Comparison of ENCODE assay signal across 10 cellular contexts in the genomic region with DNA sequence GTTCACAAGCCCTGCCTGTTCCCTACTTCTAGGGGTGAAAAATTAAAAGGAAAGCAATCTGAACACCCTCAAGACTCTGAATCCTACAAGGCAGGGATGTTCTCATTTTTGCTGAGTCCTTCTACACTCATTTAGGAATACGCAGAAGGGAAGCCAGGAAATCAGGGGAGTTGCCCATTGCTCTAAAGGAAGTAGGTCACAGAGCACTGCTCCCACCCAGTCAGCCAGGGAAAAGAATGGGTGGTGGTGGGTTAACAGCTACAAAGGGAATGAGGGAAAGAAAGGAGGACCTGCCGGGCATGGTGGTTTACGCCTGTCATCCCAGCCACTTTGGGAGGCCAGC. TPM values are rescaled to one million over a fixed set of nuclear protein-coding genes. Genes with fewer than 3 reads are reported as not detected.
A peak's percentile ranks its signal among the peaks of the same experiment; 100 is the strongest.
DNase-seq lines count a peak whose midpoint lies in the region; ATAC-seq and TF ChIP-seq lines count a peak whose summit lies in the region.
"Had no signal": no experiment of that assay in that cellular context is flagged by ENCODE, and none has a peak within 500 bp of the region (broad histone marks: within the 10 kb centered on the region; RNA-seq: fewer than 3 reads in every experiment).

No MANE protein-coding gene starts in this region.

- no peak for ATAC-seq in GM19035 (IDR thresholded peaks at IDR 0.05; ENCODE audit: unreplicated experiment)
- no peak for ATAC-seq in stimulated activated naive CD8-positive, alpha-beta T cell treated with anti-CD3 and anti-CD28 coated beads, Interleukin-15, amount 100 ng/mL, for 72 hours
- ATAC-seq in GM21381 (IDR thresholded peaks at IDR 0.05; ENCODE audit: unreplicated experiment): no peak
- ATAC-seq: WTC11 had no signal

- H3K27ac ChIP-seq in prostate gland: peak overlapping the region; percentile 68 to 74
- H3K27ac ChIP-seq: cardiac muscle cell had no signal

- no peaks in the 10 kb centered on the region for H3K9me3 ChIP-seq in prostate gland

- H3K4me1 ChIP-seq in prostate gland (replicated peaks): peaks cover 8% of the 10 kb centered on the region

- TF ChIP-seq CTCF in CD14-positive monocyte (IDR thresholded peaks at IDR 0.05) (no peak), fibroblast of villous mesenchyme (IDR thresholded peaks at IDR 0.05; ENCODE audit: insufficient read depth, low read depth, low read length) (no peak), prostate gland (IDR thresholded peaks at IDR 0.05) (no peak)

- 71% methylated on average over 3 of the region's 3 CpGs for WGBS in prostate gland

- H3K4me1 Mint-ChIP-seq in CD14-positive monocyte: peaks cover 46% of the 10 kb centered on the region
- H3K4me1 Mint-ChIP-seq in activated T-helper 1 cell treated with anti-CD3 and anti-CD28 coated beads, Interleukin-12 subunit alpha, Interleukin-12 subunit beta, Interleukin-2, Interleukin-4 antibody, amounts not matched to agents 30 ng/mL and 10 ng/mL and 1 ng/mL, durations not matched to agents 14 hours and 24 hours and 36 hours (ENCODE audit: low read depth): peaks cover 49% of the 10 kb centered on the region
- H3K4me1 Mint-ChIP-seq in stimulated activated naive CD8-positive, alpha-beta T cell treated with anti-CD3 and anti-CD28 coated beads, Interleukin-15, amount 100 ng/mL, for 72 hours: peaks cover 41% of the 10 kb centered on the region

- H3K36me3 ChIP-seq in prostate gland: no peaks in the 10 kb centered on the region
- H3K36me3 ChIP-seq: cardiac muscle cell had no signal

- H3K27ac Mint-ChIP-seq in CD14-positive monocyte: peak overlapping the region; percentile 87 to 96 (median 94)
- no peak overlapping the region for H3K27ac Mint-ChIP-seq in activated T-helper 1 cell treated with anti-CD3 and anti-CD28 coated beads, Interleukin-12 subunit alpha, Interleukin-12 subunit beta, Interleukin-2, Interleukin-4 antibody, amounts not matched to agents 30 ng/mL and 10 ng/mL and 1 ng/mL, durations not matched to agents 14 hours and 24 hours and 36 hours
- no peak overlapping the region for H3K27ac Mint-ChIP-seq in stimulated activated naive CD8-positive, alpha-beta T cell treated with anti-CD3 and anti-CD28 coated beads, Interleukin-15, amount 100 ng/mL, for 72 hours

- no peaks in the 10 kb centered on the region for H3K27me3 ChIP-seq in prostate gland (replicated peaks; ENCODE audit: insufficient read depth)
- H3K27me3 ChIP-seq: cardiac muscle cell had no signal

- H3K4me3 ChIP-seq in fibroblast of villous mesenchyme (ENCODE audit: low read depth, low read length) (peak overlapping the region; percentile 10), prostate gland (no peak overlapping the region)
- H3K4me3 ChIP-seq: cardiac muscle cell had no signal

- intact Hi-C loops in CD14-positive monocyte (cut with micrococcal nuclease) (loop anchor here (5.0 kb wide), 3 partner anchors 74 to 319 kb away; a partner anchor contains a TSS), prostate gland (cut with DNase I) (no loop called here)
- intact Hi-C loops in activated T-helper 1 cell treated with anti-CD3 and anti-CD28 coated beads, Interleukin-12 subunit alpha, Interleukin-12 subunit beta, Interleukin-2, Interleukin-4 antibody, amounts not matched to agents 30 ng/mL and 10 ng/mL and 1 ng/mL, durations not matched to agents 14 hours and 24 hours and 36 hours (cut with micrococcal nuclease): loop anchor here (10.0 kb wide), 1 partner anchor 1001 kb away; a partner anchor contains a TSS

- no peak for TF ChIP-seq POLR2A in prostate gland (IDR thresholded peaks at IDR 0.05)

- H3K27me3 Mint-ChIP-seq in CD14-positive monocyte (ENCODE audit: low read depth in 3 of 3): peaks cover 1 to 12% (median 8%) of the 10 kb centered on the region in 3 donors
- H3K27me3 Mint-ChIP-seq in activated T-helper 1 cell treated with anti-CD3 and anti-CD28 coated beads, Interleukin-12 subunit alpha, Interleukin-12 subunit beta, Interleukin-2, Interleukin-4 antibody, amounts not matched to agents 30 ng/mL and 10 ng/mL and 1 ng/mL, durations not matched to agents 14 hours and 24 hours and 36 hours (ENCODE audit: insufficient read depth): peaks cover 9% of the 10 kb centered on the region
- H3K27me3 Mint-ChIP-seq in stimulated activated naive CD8-positive, alpha-beta T cell treated with anti-CD3 and anti-CD28 coated beads, Interleukin-15, amount 100 ng/mL, for 72 hours: peaks cover 49% of the 10 kb centered on the region

- H3K36me3 Mint-ChIP-seq in CD14-positive monocyte: no peaks in the 10 kb centered on the region
- H3K36me3 Mint-ChIP-seq in activated T-helper 1 cell treated with anti-CD3 and anti-CD28 coated beads, Interleukin-12 subunit alpha, Interleukin-12 subunit beta, Interleukin-2, Interleukin-4 antibody, amounts not matched to agents 30 ng/mL and 10 ng/mL and 1 ng/mL, durations not matched to agents 14 hours and 24 hours and 36 hours (ENCODE audit: low read depth): no peaks in the 10 kb centered on the region
- H3K36me3 Mint-ChIP-seq: WTC11 had no signal

- H3K4me3 Mint-ChIP-seq in CD14-positive monocyte: peak overlapping the region; percentile 61 to 76
- H3K4me3 Mint-ChIP-seq in activated T-helper 1 cell treated with anti-CD3 and anti-CD28 coated beads, Interleukin-12 subunit alpha, Interleukin-12 subunit beta, Interleukin-2, Interleukin-4 antibody, amounts not matched to agents 30 ng/mL and 10 ng/mL and 1 ng/mL, durations not matched to agents 14 hours and 24 hours and 36 hours: peak overlapping the region; percentile 9
- no peak overlapping the region for H3K4me3 Mint-ChIP-seq in stimulated activated naive CD8-positive, alpha-beta T cell treated with anti-CD3 and anti-CD28 coated beads, Interleukin-15, amount 100 ng/mL, for 72 hours
- H3K4me3 Mint-ChIP-seq: WTC11 had no signal

- DNase-seq in CD14-positive monocyte (ENCODE audit: low spot score): no peak
- DNase-seq in activated T-helper 1 cell treated with anti-CD3 and anti-CD28 coated beads, Interleukin-12 subunit alpha, Interleukin-12 subunit beta, Interleukin-2, Interleukin-4 antibody, amounts not matched to agents 30 ng/mL and 10 ng/mL and 1 ng/mL, durations not matched to agents 14 hours and 24 hours and 36 hours (ENCODE audit: low spot score): no peak
- peak; percentile 33 for DNase-seq in fibroblast of villous mesenchyme (ENCODE audit: low read depth)
- DNase-seq in prostate gland (ENCODE audit: low spot score): no peak
- DNase-seq in stimulated activated naive CD8-positive, alpha-beta T cell treated with anti-CD3 and anti-CD28 coated beads, Interleukin-15, amount 100 ng/mL, for 72 hours: no peak
- DNase-seq in globus pallidus (ENCODE audit: low spot score): no peak

- no peaks in the 10 kb centered on the region for H3K9me3 Mint-ChIP-seq in CD14-positive monocyte
- H3K9me3 Mint-ChIP-seq in activated T-helper 1 cell treated with anti-CD3 and anti-CD28 coated beads, Interleukin-12 subunit alpha, Interleukin-12 subunit beta, Interleukin-2, Interleukin-4 antibody, amounts not matched to agents 30 ng/mL and 10 ng/mL and 1 ng/mL, durations not matched to agents 14 hours and 24 hours and 36 hours: no peaks in the 10 kb centered on the region
- no peaks in the 10 kb centered on the region for H3K9me3 Mint-ChIP-seq in stimulated activated naive CD8-positive, alpha-beta T cell treated with anti-CD3 and anti-CD28 coated beads, Interleukin-15, amount 100 ng/mL, for 72 hours
- H3K9me3 Mint-ChIP-seq: WTC11 had no signal

RNA-seq across cellular contexts. Expression of a gene that starts 2.4 kb away (rescaled TPM):
- 1 to 10 TPM; 3.0 to 4.9 TPM for polyA plus RNA-seq in CD14-positive monocyte
- total RNA-seq in activated T-helper 1 cell treated with anti-CD3 and anti-CD28 coated beads, Interleukin-12 subunit alpha, Interleukin-12 subunit beta, Interleukin-2, Interleukin-4 antibody, amounts not matched to agents 30 ng/mL and 10 ng/mL and 1 ng/mL, durations not matched to agents 14 hours and 24 hours and 36 hours: 3.9 and 4.7 TPM in 2 replicates
- total RNA-seq in fibroblast of villous mesenchyme: 20.9 and 30.2 TPM in 2 replicates
- total RNA-seq in prostate gland: 10 to 100 TPM; 10.6 to 15.2 TPM

Comparison
In these comparisons a context has a peak if more than half of its experiments do, and no peak if none do; other contexts are left out.
1. H3K27ac Mint-ChIP-seq: peak in CD14-positive monocyte (7 of 7); none in activated T-helper 1 cell treated with anti-CD3 and anti-CD28 coated beads, Interleukin-12 subunit alpha, Interleukin-12 subunit beta, Interleukin-2, Interleukin-4 antibody, amounts not matched to agents 30 ng/mL and 10 ng/mL and 1 ng/mL, durations not matched to agents 14 hours and 24 hours and 36 hours (single experiment) and stimulated activated naive CD8-positive, alpha-beta T cell treated with anti-CD3 and anti-CD28 coated beads, Interleukin-15, amount 100 ng/mL, for 72 hours (0 of 2).
2. H3K4me3 Mint-ChIP-seq: peak in CD14-positive monocyte (2 of 2) and activated T-helper 1 cell treated with anti-CD3 and anti-CD28 coated beads, Interleukin-12 subunit alpha, Interleukin-12 subunit beta, Interleukin-2, Interleukin-4 antibody, amounts not matched to agents 30 ng/mL and 10 ng/mL and 1 ng/mL, durations not matched to agents 14 hours and 24 hours and 36 hours (single experiment); none in stimulated activated naive CD8-positive, alpha-beta T cell treated with anti-CD3 and anti-CD28 coated beads, Interleukin-15, amount 100 ng/mL, for 72 hours (0 of 2).